ENCODE assay signal across 13 cellular contexts in the genomic region with DNA sequence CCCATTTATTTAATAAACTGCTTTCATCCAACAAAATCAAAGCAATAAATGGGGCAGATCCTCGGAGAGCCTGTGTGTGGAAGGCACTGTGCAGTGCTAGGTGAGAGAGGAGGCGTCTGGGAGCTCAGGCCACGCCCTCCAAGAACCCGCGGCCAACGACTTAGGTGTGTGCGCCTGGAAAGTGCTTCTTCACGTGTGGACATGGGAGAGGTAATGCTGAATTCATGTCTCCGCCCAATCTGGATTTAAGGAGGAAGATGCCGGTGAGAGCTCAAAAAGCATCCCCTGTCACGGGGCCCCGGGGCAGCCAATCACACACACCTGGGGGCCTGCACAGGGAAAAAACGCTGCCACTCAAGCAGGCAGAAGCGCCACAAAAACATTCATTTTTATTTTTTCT.
A peak's percentile ranks its signal among the peaks of the same experiment; 100 is the strongest.
DNase-seq lines count a peak whose midpoint lies in the region; FAIRE-seq and TF ChIP-seq lines count a peak whose summit lies in the region.
"Had no signal": no experiment of that assay in that cellular context is flagged by ENCODE, and none has a peak within 500 bp of the region (broad histone marks: within the 10 kb centered on the region; RNA-seq: fewer than 3 reads in every experiment).

No MANE protein-coding gene starts in this region.

- H3K27ac ChIP-seq in endodermal cell (ENCODE audit: low read depth, low read length) = no peak overlapping the region
- H3K27ac ChIP-seq in small intestine (ENCODE audit: low read depth in 1 of 2, low read length in 1 of 2) = no peak overlapping the region
- H3K27ac ChIP-seq in thyroid gland = no peak overlapping the region

- no peaks in the 10 kb centered on the region for H3K9me3 Mint-ChIP-seq in activated CD4-positive, alpha-beta T cell treated with anti-CD3 and anti-CD28 coated beads, Interleukin-2, amount 10 ng/mL, durations not matched to agents 24 days and 14 days
- no peaks in the 10 kb centered on the region for H3K9me3 Mint-ChIP-seq in endodermal cell
- peaks cover 11% of the 10 kb centered on the region for H3K9me3 Mint-ChIP-seq in nephron progenitor cell

- peak overlapping the region; percentile 90 for H3K27ac Mint-ChIP-seq in activated CD4-positive, alpha-beta T cell treated with anti-CD3 and anti-CD28 coated beads, Interleukin-2, amount 10 ng/mL, durations not matched to agents 24 days and 14 days
- H3K27ac Mint-ChIP-seq in endodermal cell (no peak overlapping the region), nephron progenitor cell (no peak overlapping the region)

- H3K4me3 Mint-ChIP-seq in activated CD4-positive, alpha-beta T cell treated with anti-CD3 and anti-CD28 coated beads, Interleukin-2, amount 10 ng/mL, durations not matched to agents 24 days and 14 days = no peak overlapping the region
- no peak overlapping the region for H3K4me3 Mint-ChIP-seq in endodermal cell
- H3K4me3 Mint-ChIP-seq in nephron progenitor cell = no peak overlapping the region

- H3K36me3 Mint-ChIP-seq in activated CD4-positive, alpha-beta T cell treated with anti-CD3 and anti-CD28 coated beads, Interleukin-2, amount 10 ng/mL, durations not matched to agents 24 days and 14 days (ENCODE audit: low read depth) = peaks cover 21% of the 10 kb centered on the region
- H3K36me3 Mint-ChIP-seq in endodermal cell (ENCODE audit: low read depth) = peaks cover 16% of the 10 kb centered on the region
- H3K36me3 Mint-ChIP-seq in nephron progenitor cell (ENCODE audit: low read depth) = peaks cover 60% of the 10 kb centered on the region

- TF ChIP-seq POLR2A in thyroid gland (IDR thresholded peaks at IDR 0.05) = no peak

- H3K4me3 ChIP-seq in endodermal cell (ENCODE audit: low read length) (no peak overlapping the region), small intestine (ENCODE audit: low read depth in 1 of 2, low read length in 2 of 2) (no peak overlapping the region), thyroid gland (replicated peaks in 1 of 3) (no peak overlapping the region)
- H3K4me3 ChIP-seq: skin epidermis had no signal

- FAIRE-seq in small intestine (lab: Jason Lieb, UNC) = no peak
- FAIRE-seq: astrocyte, RCC 7860 had no signal

- WGBS in endodermal cell (ENCODE audit: insufficient coverage in 1 of 2, insufficient read length in 1 of 2), 2 experiments = 90 to 92% methylated on average over 11 to 12 of the region's 14 CpGs
- WGBS in small intestine, 3 donors = 40 to 74% (median 55%) methylated on average over 14 of the region's 14 CpGs
- 90% methylated on average over 14 of the region's 14 CpGs for WGBS in thyroid gland, 2 donors

- H3K27me3 Mint-ChIP-seq in activated CD4-positive, alpha-beta T cell treated with anti-CD3 and anti-CD28 coated beads, Interleukin-2, amount 10 ng/mL, durations not matched to agents 24 days and 14 days = no peaks in the 10 kb centered on the region
- H3K27me3 Mint-ChIP-seq in endodermal cell (ENCODE audit: insufficient read depth) = no peaks in the 10 kb centered on the region
- no peaks in the 10 kb centered on the region for H3K27me3 Mint-ChIP-seq in nephron progenitor cell (ENCODE audit: low read depth, poor library complexity)

- DNase-seq in activated CD4-positive, alpha-beta T cell treated with anti-CD3 and anti-CD28 coated beads, Interleukin-2, amount 10 ng/mL, durations not matched to agents 24 days and 14 days = no peak
- no peak for DNase-seq in activated CD4-positive, alpha-beta T cell treated with anti-CD3 and anti-CD28 coated beads, Interleukin-2, amount 50 U/mL, for 48 hours
- DNase-seq in LoVo (ENCODE audit: low spot score) = peak; percentile 14
- peak; percentile 13 for DNase-seq in endodermal cell
- peak; percentile 50 for DNase-seq in small intestine
- DNase-seq in NCI-H2196 treated with DMSO at 0.1 percent for 48 hours (lab: John Stamatoyannopoulos, UW; ENCODE audit: unreplicated experiment) = no peak
- no peak for DNase-seq in thyroid gland
- no peak for DNase-seq in nephron progenitor cell
- DNase-seq: ACHN, NCI-H1092 had no signal

- H3K4me1 Mint-ChIP-seq in activated CD4-positive, alpha-beta T cell treated with anti-CD3 and anti-CD28 coated beads, Interleukin-2, amount 10 ng/mL, durations not matched to agents 24 days and 14 days = peaks cover 79% of the 10 kb centered on the region
- H3K4me1 Mint-ChIP-seq in endodermal cell = peaks cover 20% of the 10 kb centered on the region
- peaks cover 62% of the 10 kb centered on the region for H3K4me1 Mint-ChIP-seq in nephron progenitor cell

- H3K9me3 ChIP-seq in endodermal cell (ENCODE audit: control insufficient read depth, low read length) (peaks cover 9% of the 10 kb centered on the region), small intestine (ENCODE audit: control insufficient read depth, low read depth) (no peaks in the 10 kb centered on the region), thyroid gland (no peaks in the 10 kb centered on the region)

- peaks cover 9% of the 10 kb centered on the region for H3K36me3 ChIP-seq in endodermal cell (ENCODE audit: control insufficient read depth, insufficient read depth, low read length)
- H3K36me3 ChIP-seq in small intestine (ENCODE audit: control insufficient read depth in 2 of 2, insufficient read depth in 2 of 2, low read length in 2 of 2) = no peaks in the 10 kb centered on the region
- H3K36me3 ChIP-seq in thyroid gland = no peaks in the 10 kb centered on the region

- intact Hi-C loops in activated CD4-positive, alpha-beta T cell treated with anti-CD3 and anti-CD28 coated beads, Interleukin-2, amount 10 ng/mL, durations not matched to agents 24 days and 14 days (cut with micrococcal nuclease) = loop anchor here (5.0 kb wide), 1 partner anchor 106 kb away; no protein-coding TSS in a partner anchor
- intact Hi-C loops in thyroid gland (cut with DNase I) = no loop called here

- H3K9ac ChIP-seq in endodermal cell (ENCODE audit: extremely low read depth, low read length, poor library complexity, severe bottlenecking) = no peak overlapping the region

- TF ChIP-seq CTCF in endodermal cell (conservative IDR thresholded peaks at IDR 0.05) (no peak), thyroid gland (IDR thresholded peaks at IDR 0.05) (no peak), nephron progenitor cell (IDR thresholded peaks at IDR 0.05) (no peak)

- H3K27me3 ChIP-seq in endodermal cell (ENCODE audit: control insufficient read depth, insufficient read depth, low read length, poor library complexity, severe bottlenecking) (no peaks in the 10 kb centered on the region), small intestine (ENCODE audit: control insufficient read depth in 2 of 2, insufficient read depth in 2 of 2, low read length in 2 of 2) (no peaks in the 10 kb centered on the region), thyroid gland (no peaks in the 10 kb centered on the region)

- peaks cover 6% of the 10 kb centered on the region for H3K4me1 ChIP-seq in endodermal cell (ENCODE audit: control insufficient read depth, insufficient read depth, low read length)
- H3K4me1 ChIP-seq in small intestine (ENCODE audit: control insufficient read depth in 2 of 2, insufficient read depth in 1 of 2, low read depth in 1 of 2, low read length in 1 of 2) = peaks cover 8 to 12% of the 10 kb centered on the region in 2 donors
- peaks cover 15 to 43% of the 10 kb centered on the region in 2 donors for H3K4me1 ChIP-seq in thyroid gland

Comparison
In these comparisons a context has a peak if more than half of its experiments do, and no peak if none do; other contexts are left out.
1. DNase-seq: peak in LoVo (single experiment), endodermal cell (single experiment) and small intestine (single experiment); none in activated CD4-positive, alpha-beta T cell treated with anti-CD3 and anti-CD28 coated beads, Interleukin-2, amount 10 ng/mL, durations not matched to agents 24 days and 14 days (single experiment), activated CD4-positive, alpha-beta T cell treated with anti-CD3 and anti-CD28 coated beads, Interleukin-2, amount 50 U/mL, for 48 hours (0 of 2), NCI-H2196 treated with DMSO at 0.1 percent for 48 hours (single experiment), thyroid gland (0 of 2) and nephron progenitor cell (single experiment).